Comparison of ENCODE assay signal across 28 cellular contexts in genomic region chr7:103373866-103374643, GRCh38.
"Had no signal": no experiment of that assay in that cellular context is flagged by ENCODE, and none has a peak within 500 bp of the region (broad histone marks: within the 10 kb centered on the region; RNA-seq: fewer than 3 reads in every experiment).

No MANE protein-coding gene starts in this region.

- H3K27me3 Mint-ChIP-seq: activated naive CD4-positive, alpha-beta T cell treated with anti-CD3 and anti-CD28 coated beads, Interleukin-2, amount 50 U/mL, for 24 hours; progenitor cell of endocrine pancreas had no signal

- H3K4me3 ChIP-seq: body of pancreas, cardiac muscle cell, dorsolateral prefrontal cortex, esophagus muscularis mucosa, gastrocnemius medialis, left ventricle myocardium inferior, sigmoid colon, smooth muscle cell, testis, uterus had no signal

- H3K4me1 ChIP-seq: body of pancreas, esophagus muscularis mucosa, gastrocnemius medialis, left ventricle myocardium inferior, sigmoid colon, testis, uterus had no signal

- H3K9me3 ChIP-seq: body of pancreas, esophagus muscularis mucosa, gastrocnemius medialis, left ventricle myocardium inferior, sigmoid colon, testis, uterus had no signal

- ATAC-seq: activated CD8-positive, alpha-beta memory T cell treated with anti-CD3 and anti-CD28 coated beads, Interleukin-2, amount 10 ng/mL, durations not matched to agents 7 days and 5 days; activated CD8-positive, alpha-beta T cell treated with anti-CD3 and anti-CD28 coated beads for 36 hours; body of pancreas; effector memory CD8-positive, alpha-beta T cell; gastrocnemius medialis; natural killer cell; stimulated activated naive B cell treated with anti-CD40 and anti-IgM and Interleukin-4, amounts not matched to agents 10 μg/mL and 1 μg/mL and 100 μg/mL, for 72 hours had no signal

- H3K36me3 Mint-ChIP-seq: activated naive CD4-positive, alpha-beta T cell treated with anti-CD3 and anti-CD28 coated beads, Interleukin-2, amount 50 U/mL, for 24 hours; natural killer cell had no signal

- H3K27ac ChIP-seq: body of pancreas, cardiac muscle cell, dorsolateral prefrontal cortex, esophagus muscularis mucosa, gastrocnemius medialis, left ventricle myocardium inferior, sigmoid colon, testis, uterus had no signal

- H3K9me3 Mint-ChIP-seq: activated CD4-positive, alpha-beta T cell treated with anti-CD3 and anti-CD28 coated beads, Interleukin-2, amount 10 ng/mL, durations not matched to agents 7 days and 5 days; activated CD8-positive, alpha-beta T cell treated with anti-CD3 and anti-CD28 coated beads for 36 hours; activated naive CD4-positive, alpha-beta T cell treated with anti-CD3 and anti-CD28 coated beads, Interleukin-2, amount 50 U/mL, for 24 hours; effector memory CD8-positive, alpha-beta T cell; natural killer cell; stimulated activated naive B cell treated with anti-CD40 and anti-IgM and Interleukin-4, amounts not matched to agents 10 μg/mL and 1 μg/mL and 100 μg/mL, for 72 hours had no signal

- H3K4me3 Mint-ChIP-seq: activated CD4-positive, alpha-beta T cell treated with anti-CD3 and anti-CD28 coated beads, Interleukin-2, amount 10 ng/mL, durations not matched to agents 7 days and 5 days; activated CD8-positive, alpha-beta memory T cell treated with anti-CD3 and anti-CD28 coated beads, Interleukin-2, amount 10 ng/mL, durations not matched to agents 7 days and 5 days; activated CD8-positive, alpha-beta T cell treated with anti-CD3 and anti-CD28 coated beads for 36 hours; activated naive CD4-positive, alpha-beta T cell treated with anti-CD3 and anti-CD28 coated beads, Interleukin-2, amount 50 U/mL, for 24 hours; effector memory CD8-positive, alpha-beta T cell; natural killer cell; stimulated activated naive B cell treated with anti-CD40 and anti-IgM and Interleukin-4, amounts not matched to agents 10 μg/mL and 1 μg/mL and 100 μg/mL, for 72 hours had no signal

- H3K4me1 Mint-ChIP-seq: activated CD8-positive, alpha-beta memory T cell treated with anti-CD3 and anti-CD28 coated beads, Interleukin-2, amount 10 ng/mL, durations not matched to agents 7 days and 5 days; activated naive CD4-positive, alpha-beta T cell treated with anti-CD3 and anti-CD28 coated beads, Interleukin-2, amount 50 U/mL, for 24 hours; natural killer cell; stimulated activated naive B cell treated with anti-CD40 and anti-IgM and Interleukin-4, amounts not matched to agents 10 μg/mL and 1 μg/mL and 100 μg/mL, for 72 hours had no signal

- H3K27me3 ChIP-seq: body of pancreas, esophagus muscularis mucosa, gastrocnemius medialis, sigmoid colon, testis had no signal

- H3K27ac Mint-ChIP-seq: activated CD4-positive, alpha-beta T cell treated with anti-CD3 and anti-CD28 coated beads, Interleukin-2, amount 10 ng/mL, durations not matched to agents 7 days and 5 days; activated CD8-positive, alpha-beta T cell treated with anti-CD3 and anti-CD28 coated beads for 36 hours; activated naive CD4-positive, alpha-beta T cell treated with anti-CD3 and anti-CD28 coated beads, Interleukin-2, amount 50 U/mL, for 24 hours; effector memory CD8-positive, alpha-beta T cell; natural killer cell; progenitor cell of endocrine pancreas; stimulated activated naive B cell treated with anti-CD40 and anti-IgM and Interleukin-4, amounts not matched to agents 10 μg/mL and 1 μg/mL and 100 μg/mL, for 72 hours had no signal

- H3K36me3 ChIP-seq: uterus had no signal

- DNase-seq: activated CD4-positive, alpha-beta T cell treated with anti-CD3 and anti-CD28 coated beads, Interleukin-2, amount 10 ng/mL, durations not matched to agents 7 days and 5 days; activated CD4-positive, CD25-positive, alpha-beta regulatory T cell treated with anti-CD3 and anti-CD28 coated beads, Interleukin-2, amount 50 U/mL, for 72 hours; activated CD8-positive, alpha-beta memory T cell treated with anti-CD3 and anti-CD28 coated beads, Interleukin-2, amount 10 ng/mL, durations not matched to agents 7 days and 5 days; activated CD8-positive, alpha-beta T cell treated with anti-CD3 and anti-CD28 coated beads for 36 hours; activated gamma-delta T cell treated with Interleukin-2 at 50 U/mL for 16 hours; activated T-cell treated with anti-CD3 and anti-CD28 coated beads for 4 hours; anterior cingulate cortex; body of pancreas; dorsolateral prefrontal cortex; effector memory CD8-positive, alpha-beta T cell; gastrocnemius medialis; hippocampal formation; kidney glomerular epithelial cell; left ventricle myocardium inferior; natural killer cell; retina; sigmoid colon; stimulated activated CD4-positive, alpha-beta T cell treated with anti-CD3 and anti-CD28 coated beads, Interleukin-15, amount 100 ng/mL, for 24 hours; stimulated activated CD8-positive, alpha-beta memory T cell treated with anti-CD3 and anti-CD28 coated beads, Interleukin-4, amount 100 ng/mL, for 48 hours; stimulated activated naive B cell treated with anti-CD40 and anti-IgM and Interleukin-4, amounts not matched to agents 10 μg/mL and 1 μg/mL and 100 μg/mL, for 72 hours; testis; trophoblast cell; uterus had no signal
